In genomic region chr17:75346906-75347305, GRCh38 we compare ENCODE assay signal across 9 cellular contexts. TPM values are rescaled to one million over a fixed set of nuclear protein-coding genes. Genes with fewer than 3 reads are reported as not detected.
DNase-seq lines count a peak whose midpoint lies in the region; ATAC-seq and TF ChIP-seq lines count a peak whose summit lies in the region.
"Had no signal": no experiment of that assay in that cellular context is flagged by ENCODE, and none has a peak within 500 bp of the region (broad histone marks: within the 10 kb centered on the region; RNA-seq: fewer than 3 reads in every experiment).

No MANE protein-coding gene starts in this region.

- peak overlapping the region; percentile 6 to 21 (median 12) for H3K4me3 Mint-ChIP-seq in nephron

- H3K4me3 ChIP-seq in Karpas-422 (ENCODE audit: low read length): peak overlapping the region; percentile 53
- H3K4me3 ChIP-seq in adipocyte (ENCODE audit: low read length): no peak overlapping the region

- H3K36me3 ChIP-seq in Karpas-422 (ENCODE audit: insufficient read depth, low read length): no peaks in the 10 kb centered on the region
- no peaks in the 10 kb centered on the region for H3K36me3 ChIP-seq in adipocyte (ENCODE audit: control insufficient read depth, insufficient read depth, low read length, severe bottlenecking)

- TF ChIP-seq CTCF in nephron (IDR thresholded peaks at IDR 0.05; ENCODE audit: unreplicated experiment in 3 of 3): no peak

- H3K27ac Mint-ChIP-seq in nephron: peak overlapping the region; percentile 49 to 56 (median 55)

- no peaks in the 10 kb centered on the region for H3K9me3 ChIP-seq in Karpas-422 (ENCODE audit: low read length)
- no peaks in the 10 kb centered on the region for H3K9me3 ChIP-seq in adipocyte (ENCODE audit: control insufficient read depth, low read length)

- H3K9me2 ChIP-seq in Karpas-422 (replicated peaks; ENCODE audit: insufficient read depth, low read length): no peaks in the 10 kb centered on the region

- intact Hi-C loops in posterior vena cava (cut with DNase I): no loop called here

- H3K27ac ChIP-seq in Karpas-422 (ENCODE audit: low read length): peak overlapping the region; percentile 90

- no peaks in the 10 kb centered on the region for H3K36me3 Mint-ChIP-seq in nephron (ENCODE audit: low read depth)

- H3K4me2 ChIP-seq in Karpas-422 (ENCODE audit: low read depth, low read length, poor library complexity, severe bottlenecking): peak overlapping the region; percentile 69

- H3K9me3 Mint-ChIP-seq in nephron: no peaks in the 10 kb centered on the region

- peaks cover 91% of the 10 kb centered on the region for H3K79me2 ChIP-seq in Karpas-422 (ENCODE audit: low read length)

- H3K4me1 ChIP-seq in Karpas-422 (ENCODE audit: low read length) (peaks cover 100% of the 10 kb centered on the region), adipocyte (ENCODE audit: control insufficient read depth, insufficient read depth, low read length) (peaks cover 9% of the 10 kb centered on the region)

- no peaks in the 10 kb centered on the region for H3K27me3 Mint-ChIP-seq in nephron (ENCODE audit: low read depth)

- peaks cover 81% of the 10 kb centered on the region for H3K4me1 Mint-ChIP-seq in nephron

- no peak for ATAC-seq in HG03025 (IDR thresholded peaks at IDR 0.05; ENCODE audit: low FRiP score, unreplicated experiment)

- DNase-seq in GM03348 (ENCODE audit: low spot score) (peak; percentile 45), Karpas-422 (peak; percentile 55), adipocyte (ENCODE audit: low read depth) (peak; percentile 20), posterior vena cava (ENCODE audit: low spot score) (no peak)
- DNase-seq in effector CD8-positive, alpha-beta T cell (lab: John Stamatoyannopoulos, UW): no peak
- DNase-seq in NK-92 treated with Interleukin-12 subunit alpha and Interleukin-12 subunit beta, amount 100 ng/mL, for 24 hours (lab: John Stamatoyannopoulos, UW): no peak
- DNase-seq: GOT3 had no signal

- H3K27me3 ChIP-seq in Karpas-422 (ENCODE audit: low read length) (no peaks in the 10 kb centered on the region), adipocyte (replicated peaks; ENCODE audit: control insufficient read depth, insufficient read depth, low read length) (no peaks in the 10 kb centered on the region)

- H2AFZ ChIP-seq in Karpas-422 (ENCODE audit: low read length): no peak overlapping the region

- H3K9ac ChIP-seq in Karpas-422 (ENCODE audit: low read length): peak overlapping the region; percentile 61
- H3K9ac ChIP-seq in adipocyte (ENCODE audit: low read length): no peak overlapping the region

- H4K20me1 ChIP-seq in Karpas-422 (ENCODE audit: insufficient read depth, low read depth, low read length): peaks cover 49% of the 10 kb centered on the region

RNA-seq across cellular contexts. Expression of gene SLC25A19, which starts 57.7 kb away (rescaled TPM):
- total RNA-seq in Karpas-422 (2014; rRNA removed; shearing (Covaris generic); ENCODE audit: low replicate concordance): 36.5 and 43.1 TPM in 2 replicates
- total RNA-seq in posterior vena cava: 10 to 100 TPM in 1 of 2 donors, 1 to 10 TPM in 1; 9.9 to 14.6 TPM

RNA-seq across cellular contexts. Expression of gene GRB2, which starts 58.6 kb away (rescaled TPM):
- total RNA-seq in Karpas-422 (2014; rRNA removed; shearing (Covaris generic); ENCODE audit: low replicate concordance): 106 and 193 TPM in 2 replicates
- 10 to 100 TPM; 87.2 to 97.8 TPM for total RNA-seq in posterior vena cava

Comparison
In these comparisons a context has a peak if more than half of its experiments do, and no peak if none do; other contexts are left out.
1. DNase-seq: peak in GM03348 (single experiment), Karpas-422 (single experiment) and adipocyte (single experiment); none in effector CD8-positive, alpha-beta T cell (single experiment), posterior vena cava (single experiment) and NK-92 treated with Interleukin-12 subunit alpha and Interleukin-12 subunit beta, amount 100 ng/mL, for 24 hours (single experiment).